ENCODE assay signal across 11 cellular contexts in the genomic region with DNA sequence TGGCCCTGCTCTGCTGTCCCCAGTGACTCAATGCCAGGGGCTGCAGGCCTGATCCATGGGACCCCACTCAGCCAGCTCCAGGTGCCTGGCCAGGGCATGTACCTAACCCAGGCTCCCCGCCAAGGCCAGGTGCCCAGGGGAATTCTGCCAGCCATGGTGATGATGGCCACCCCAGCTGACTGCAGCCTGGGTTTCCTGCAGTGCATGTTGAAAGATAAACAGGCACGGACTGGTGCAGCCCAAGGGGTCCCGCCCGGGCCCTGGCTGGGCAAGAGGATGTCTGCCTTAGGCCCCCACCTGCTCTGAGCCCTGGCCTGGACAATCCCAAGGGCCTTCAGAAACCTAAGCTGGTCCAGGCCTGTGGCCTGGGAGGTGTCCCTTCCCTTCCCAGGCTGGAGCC. TPM values are rescaled to one million over a fixed set of nuclear protein-coding genes. Genes with fewer than 3 reads are reported as not detected.
DNase-seq lines count a peak whose midpoint lies in the region; ATAC-seq and TF ChIP-seq lines count a peak whose summit lies in the region.
"Had no signal": no experiment of that assay in that cellular context is flagged by ENCODE, and none has a peak within 500 bp of the region (broad histone marks: within the 10 kb centered on the region; RNA-seq: fewer than 3 reads in every experiment).

No MANE protein-coding gene starts in this region.

- H3K36me3 Mint-ChIP-seq in endodermal cell (ENCODE audit: low read depth) = no peaks in the 10 kb centered on the region

- no peak overlapping the region for H3K9ac ChIP-seq in endodermal cell (ENCODE audit: extremely low read depth, low read length, poor library complexity, severe bottlenecking)

- peak overlapping the region; percentile 70 for H3K4me3 ChIP-seq in endodermal cell (ENCODE audit: low read length)
- H3K4me3 ChIP-seq in psoas muscle = peak overlapping the region; percentile 78

- H3K4me1 ChIP-seq in endodermal cell (ENCODE audit: control insufficient read depth, insufficient read depth, low read length) (no peaks in the 10 kb centered on the region), psoas muscle (peaks cover 21% of the 10 kb centered on the region)

- DNase-seq in COLO668 (lab: John Stamatoyannopoulos, UW; ENCODE audit: unreplicated experiment) = peak; percentile 51
- peak; percentile 22 for DNase-seq in NCI-H1092 treated with DMSO at 0.1 percent for 48 hours (lab: John Stamatoyannopoulos, UW)
- DNase-seq in endodermal cell = no peak
- DNase-seq in psoas muscle = no peak
- DNase-seq in SHP77 treated with DMSO at 0.1 percent for 48 hours (lab: John Stamatoyannopoulos, UW) = no peak
- DNase-seq in D341Med (ENCODE audit: low spot score) = no peak
- DNase-seq: transverse colon had no signal

- H3K27ac ChIP-seq in endodermal cell (ENCODE audit: low read depth, low read length) (no peak overlapping the region), psoas muscle (no peak overlapping the region)
- H3K27ac ChIP-seq: SJSA1 had no signal

- no peaks in the 10 kb centered on the region for H3K9me3 Mint-ChIP-seq in endodermal cell

- ATAC-seq in psoas muscle (no peak), HG03469 (IDR thresholded peaks at IDR 0.05; ENCODE audit: unreplicated experiment) (no peak), GM19324 (IDR thresholded peaks at IDR 0.05; ENCODE audit: low FRiP score, unreplicated experiment) (no peak)
- ATAC-seq: sciatic nerve had no signal

- WGBS in endodermal cell (ENCODE audit: insufficient coverage in 1 of 2, insufficient read length in 1 of 2), 2 experiments = 92 to 100% methylated on average over 3 to 4 of the region's 4 CpGs
- WGBS in psoas muscle, 3 donors = 64 to 83% (median 79%) methylated on average over 4 of the region's 4 CpGs

- no peaks in the 10 kb centered on the region for H3K4me1 Mint-ChIP-seq in endodermal cell

- intact Hi-C loops in psoas muscle (cut with DNase I) = loop anchor here (5.0 to 10.0 kb wide), 2 partner anchors 180 to 182 kb away; a partner anchor contains a TSS

- peaks cover 14% of the 10 kb centered on the region for H3K27me3 Mint-ChIP-seq in endodermal cell (ENCODE audit: insufficient read depth)

- H3K27me3 ChIP-seq in endodermal cell (ENCODE audit: control insufficient read depth, insufficient read depth, low read length, poor library complexity, severe bottlenecking) = peaks cover 17% of the 10 kb centered on the region
- no peaks in the 10 kb centered on the region for H3K27me3 ChIP-seq in psoas muscle (ENCODE audit: insufficient read depth in 3 of 3, low read length in 2 of 3)
- H3K27me3 ChIP-seq: transverse colon had no signal

- H3K36me3 ChIP-seq in endodermal cell (ENCODE audit: control insufficient read depth, insufficient read depth, low read length) (no peaks in the 10 kb centered on the region), psoas muscle (ENCODE audit: insufficient read depth in 1 of 2, low read depth in 1 of 2) (no peaks in the 10 kb centered on the region)
- H3K36me3 ChIP-seq: SJSA1, transverse colon had no signal

- no peak for TF ChIP-seq CTCF in endodermal cell (conservative IDR thresholded peaks at IDR 0.05)
- TF ChIP-seq CTCF in psoas muscle (IDR thresholded peaks at IDR 0.05) = no peak

- no peak overlapping the region for H3K27ac Mint-ChIP-seq in endodermal cell

- peak overlapping the region; percentile 53 for H3K4me3 Mint-ChIP-seq in endodermal cell

- no peaks in the 10 kb centered on the region for H3K9me3 ChIP-seq in endodermal cell (ENCODE audit: control insufficient read depth, low read length)
- H3K9me3 ChIP-seq in psoas muscle = no peaks in the 10 kb centered on the region
- H3K9me3 ChIP-seq: SJSA1, transverse colon had no signal

RNA-seq across cellular contexts. Expression of a gene that starts 1.2 kb away (rescaled TPM):
- total RNA-seq in endodermal cell = 10 to 100 TPM; 21.5 to 30.0 TPM
- 34.8 TPM for polyA plus RNA-seq in endodermal cell (2013, experiment 1 of 2)
- 30.9 TPM for polyA plus RNA-seq in endodermal cell (2013, experiment 2 of 2)
- total RNA-seq in psoas muscle = 10 to 100 TPM; 12.2 to 23.5 (median 18.3) TPM
- 10 to 100 TPM in 1 of 3 donors, 1 to 10 TPM in 2; 6.9 to 11.1 (median 8.5) TPM for polyA plus RNA-seq in psoas muscle

RNA-seq across cellular contexts. Expression of a gene that starts 5.1 kb away (rescaled TPM):
- total RNA-seq in endodermal cell (not detected), psoas muscle (under 1 TPM in 1 of 4 donors, not detected in 3; 0.08 TPM)
- not detected for polyA plus RNA-seq in endodermal cell (2013, experiment 1 of 2)
- polyA plus RNA-seq in endodermal cell (2013, experiment 2 of 2) = not detected
- under 1 TPM in 2 of 3 donors, not detected in 1; 0.01 to 0.06 TPM for polyA plus RNA-seq in psoas muscle
- total RNA-seq: SJSA1, transverse colon had no signal

RNA-seq across cellular contexts. Expression of a gene that starts 19.1 kb away (rescaled TPM):
- total RNA-seq in endodermal cell = 10 to 100 TPM; 60.8 to 73.3 TPM
- polyA plus RNA-seq in endodermal cell (2013, experiment 1 of 2) = 62.0 TPM
- polyA plus RNA-seq in endodermal cell (2013, experiment 2 of 2) = 49.7 TPM
- 10 to 100 TPM; 17.3 to 32.1 (median 22.6) TPM for total RNA-seq in psoas muscle
- polyA plus RNA-seq in psoas muscle = 10 to 100 TPM; 14.8 to 23.2 (median 17.6) TPM
- total RNA-seq: SJSA1 had no signal

RNA-seq across cellular contexts. Expression of a gene that starts 27.0 kb away (rescaled TPM):
- 1 to 10 TPM; 1.2 to 2.4 TPM for total RNA-seq in endodermal cell
- 0.32 TPM for polyA plus RNA-seq in endodermal cell (2013, experiment 1 of 2)
- polyA plus RNA-seq in endodermal cell (2013, experiment 2 of 2) = 0.41 TPM
- 1 to 10 TPM in 2 of 4 donors, under 1 TPM in 2; 0.59 to 1.4 (median 0.95) TPM for total RNA-seq in psoas muscle
- polyA plus RNA-seq in psoas muscle = under 1 TPM; 0.17 to 0.29 (median 0.28) TPM
- total RNA-seq: SJSA1 had no signal

RNA-seq across cellular contexts. Expression of a gene that starts 30.5 kb away (rescaled TPM):
- total RNA-seq in endodermal cell (under 1 TPM in 1 of 2 donors, not detected in 1; 0.46 TPM), psoas muscle (under 1 TPM in 3 of 4 donors, not detected in 1; 0.38 to 0.90 (median 0.54) TPM)
- not detected for polyA plus RNA-seq in endodermal cell (2013, experiment 1 of 2)
- polyA plus RNA-seq in endodermal cell (2013, experiment 2 of 2) = not detected
- polyA plus RNA-seq in psoas muscle = under 1 TPM; 0.55 to 0.94 (median 0.79) TPM

Comparison
In these comparisons a context has a peak if more than half of its experiments do, and no peak if none do; other contexts are left out.
1. DNase-seq: peak in COLO668 (single experiment) and NCI-H1092 treated with DMSO at 0.1 percent for 48 hours (single experiment); none in endodermal cell (single experiment), psoas muscle (0 of 2), SHP77 treated with DMSO at 0.1 percent for 48 hours (single experiment) and D341Med (single experiment).